9 cellular contexts compared by ENCODE assay signal in the genomic region with DNA sequence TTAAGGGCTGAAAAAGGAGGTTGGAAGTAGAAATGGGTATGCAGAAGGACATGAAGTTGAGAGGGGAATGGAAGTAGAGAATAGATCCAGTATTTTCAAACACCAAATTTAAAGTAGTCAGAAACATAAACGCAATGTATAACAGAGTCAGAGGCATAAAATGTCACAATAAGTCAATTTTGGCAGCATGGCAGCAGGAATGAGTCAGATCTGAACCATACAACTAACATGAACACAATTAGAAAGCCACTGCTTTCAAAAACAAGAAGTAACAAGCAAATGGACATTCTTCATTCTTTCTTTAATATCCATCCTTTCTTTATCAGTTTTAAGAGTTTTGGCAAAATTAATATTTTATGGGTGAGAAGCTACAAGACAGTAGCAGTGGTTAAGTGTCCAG. TPM values are rescaled to one million over a fixed set of nuclear protein-coding genes. Genes with fewer than 3 reads are reported as not detected.
A peak's percentile ranks its signal among the peaks of the same experiment; 100 is the strongest.
DNase-seq lines count a peak whose midpoint lies in the region; ATAC-seq and TF ChIP-seq lines count a peak whose summit lies in the region.
"Had no signal": no experiment of that assay in that cellular context is flagged by ENCODE, and none has a peak within 500 bp of the region (broad histone marks: within the 10 kb centered on the region; RNA-seq: fewer than 3 reads in every experiment).

No MANE protein-coding gene starts in this region.

- peak overlapping the region; percentile 88 for H3K4me3 Mint-ChIP-seq in Calu3 (ENCODE audit: low read depth, unreplicated experiment)
- peak overlapping the region; percentile 98 for H3K4me3 Mint-ChIP-seq in activated CD8-positive, alpha-beta T cell treated with anti-CD3 and anti-CD28 coated beads, Interleukin-2, amount 10 ng/mL, durations not matched to agents 7 days and 5 days

- peak overlapping the region; percentile 75 for H3K27ac Mint-ChIP-seq in Calu3 (ENCODE audit: unreplicated experiment)
- H3K27ac Mint-ChIP-seq in activated CD8-positive, alpha-beta T cell treated with anti-CD3 and anti-CD28 coated beads, Interleukin-2, amount 10 ng/mL, durations not matched to agents 7 days and 5 days: peak overlapping the region; percentile 12

- peaks cover 33% of the 10 kb centered on the region for H3K36me3 Mint-ChIP-seq in Calu3 (ENCODE audit: insufficient read depth, unreplicated experiment)
- peaks cover 47% of the 10 kb centered on the region for H3K36me3 Mint-ChIP-seq in activated CD8-positive, alpha-beta T cell treated with anti-CD3 and anti-CD28 coated beads, Interleukin-2, amount 10 ng/mL, durations not matched to agents 7 days and 5 days (ENCODE audit: low read depth)

- intact Hi-C loops in Calu3 (cut with micrococcal nuclease; ENCODE audit: unreplicated experiment): no loop called here

- BruUV-seq in Calu3 (replicated peaks; lab: Mats Ljungman, UMichigan): no TSS peak

- no peaks in the 10 kb centered on the region for H3K9me3 Mint-ChIP-seq in Calu3 (ENCODE audit: low read depth, unreplicated experiment)
- H3K9me3 Mint-ChIP-seq in activated CD8-positive, alpha-beta T cell treated with anti-CD3 and anti-CD28 coated beads, Interleukin-2, amount 10 ng/mL, durations not matched to agents 7 days and 5 days (ENCODE audit: insufficient read depth): no peaks in the 10 kb centered on the region

- H3K4me1 Mint-ChIP-seq in Calu3 (ENCODE audit: low read depth, unreplicated experiment): peaks cover 25% of the 10 kb centered on the region
- H3K4me1 Mint-ChIP-seq in activated CD8-positive, alpha-beta T cell treated with anti-CD3 and anti-CD28 coated beads, Interleukin-2, amount 10 ng/mL, durations not matched to agents 7 days and 5 days (ENCODE audit: low read depth): peaks cover 52% of the 10 kb centered on the region

- POLR2A ChIA-PET in activated CD8-positive, alpha-beta T cell treated with anti-CD3 and anti-CD28 coated beads, Interleukin-2, amount 10 ng/mL, durations not matched to agents 7 days and 5 days (lab: Charles Lee): no interaction called here

- H3K27me3 Mint-ChIP-seq in Calu3 (ENCODE audit: unreplicated experiment): no peaks in the 10 kb centered on the region
- H3K27me3 Mint-ChIP-seq in activated CD8-positive, alpha-beta T cell treated with anti-CD3 and anti-CD28 coated beads, Interleukin-2, amount 10 ng/mL, durations not matched to agents 7 days and 5 days (ENCODE audit: low read depth): no peaks in the 10 kb centered on the region

- CTCF ChIA-PET in Calu3 (lab: Charles Lee): no interaction called here
- CTCF ChIA-PET in activated CD8-positive, alpha-beta T cell treated with anti-CD3 and anti-CD28 coated beads, Interleukin-2, amount 10 ng/mL, durations not matched to agents 7 days and 5 days (lab: Charles Lee): interaction anchor here (4.6 kb wide), 1 partner anchor 15 kb away, joined by 28 read pairs; no protein-coding TSS in a partner anchor

- ATAC-seq in HG03565 (IDR thresholded peaks at IDR 0.05; ENCODE audit: unreplicated experiment): peak; percentile 30
- ATAC-seq in activated CD8-positive, alpha-beta T cell treated with anti-CD3 and anti-CD28 coated beads, Interleukin-2, amount 10 ng/mL, durations not matched to agents 7 days and 5 days: no peak

- TF ChIP-seq CTCF in Calu3 (IDR thresholded peaks at IDR 0.05; ENCODE audit: unreplicated experiment): no peak

- DNase-seq in Calu3 (no peak), lung microvascular endothelial cell (ENCODE audit: low read depth in 2 of 2) (peak; percentile 31 to 33), SHP77 treated with DMSO at 0.1 percent for 48 hours (lab: John Stamatoyannopoulos, UW) (no peak), kidney glomerular epithelial cell (lab: John Stamatoyannopoulos, UW) (no peak), NCI-H1105 (lab: John Stamatoyannopoulos, UW) (no peak), mesenteric fat pad (ENCODE audit: low spot score) (no peak)
- no peak for DNase-seq in activated CD8-positive, alpha-beta T cell treated with anti-CD3 and anti-CD28 coated beads, Interleukin-2, amount 10 ng/mL, durations not matched to agents 7 days and 5 days
- DNase-seq: stimulated activated CD4-positive, alpha-beta T cell treated with anti-CD3 and anti-CD28 coated beads, Interleukin-4, amount 100 ng/mL, for 4 hours had no signal

RNA-seq across cellular contexts. Expression of a gene that starts 2.5 kb away (rescaled TPM):
- total RNA-seq in Calu3 (2022): 73.5 and 78.9 TPM in 2 replicates
- 10 to 100 TPM; 66.7 to 68.4 TPM for total RNA-seq in activated CD8-positive, alpha-beta T cell treated with anti-CD3 and anti-CD28 coated beads, Interleukin-2, amount 10 ng/mL, durations not matched to agents 7 days and 5 days
- 13.7 and 19.8 TPM in 2 replicates for total RNA-seq in lung microvascular endothelial cell
- total RNA-seq in mesenteric fat pad: 35.3 TPM

Comparison
In these comparisons a context has a peak if more than half of its experiments do, and no peak if none do; other contexts are left out.
1. DNase-seq: peak in lung microvascular endothelial cell (2 of 2); none in Calu3 (single experiment), activated CD8-positive, alpha-beta T cell treated with anti-CD3 and anti-CD28 coated beads, Interleukin-2, amount 10 ng/mL, durations not matched to agents 7 days and 5 days (single experiment), SHP77 treated with DMSO at 0.1 percent for 48 hours (single experiment), kidney glomerular epithelial cell (single experiment), NCI-H1105 (single experiment) and mesenteric fat pad (single experiment).